In the genomic region with DNA sequence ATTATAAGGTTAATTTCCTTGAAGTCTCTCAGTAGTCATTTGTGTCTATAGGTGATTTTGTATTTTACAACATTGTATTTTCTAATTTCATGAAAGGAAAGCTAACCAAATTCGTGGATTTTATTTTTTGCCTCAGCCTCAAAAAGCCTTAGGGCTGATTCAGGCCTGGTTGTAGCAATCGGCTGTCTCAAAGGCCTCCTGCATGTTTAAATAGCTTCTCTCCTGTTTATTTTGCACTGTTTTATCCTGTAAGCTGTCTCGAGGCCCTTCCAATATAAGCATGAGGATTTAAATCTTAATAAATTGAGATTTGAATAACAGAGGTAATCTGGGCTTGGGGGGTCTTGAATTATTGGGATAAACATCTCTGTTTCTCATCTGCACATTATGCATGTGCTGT, we compare ENCODE assay signal across 1 cellular context.
TF ChIP-seq lines count a peak whose summit lies in the region.

No MANE protein-coding gene starts in this region.

TF ChIP-seq in SK-N-SH treated with all-trans-retinoic acid at 6 μM for 48 hours, 23 proteins besides CTCF, POLR2A, EP300 and RAD21 (continued from another document):
- TF ChIP-seq, protein P1, sequence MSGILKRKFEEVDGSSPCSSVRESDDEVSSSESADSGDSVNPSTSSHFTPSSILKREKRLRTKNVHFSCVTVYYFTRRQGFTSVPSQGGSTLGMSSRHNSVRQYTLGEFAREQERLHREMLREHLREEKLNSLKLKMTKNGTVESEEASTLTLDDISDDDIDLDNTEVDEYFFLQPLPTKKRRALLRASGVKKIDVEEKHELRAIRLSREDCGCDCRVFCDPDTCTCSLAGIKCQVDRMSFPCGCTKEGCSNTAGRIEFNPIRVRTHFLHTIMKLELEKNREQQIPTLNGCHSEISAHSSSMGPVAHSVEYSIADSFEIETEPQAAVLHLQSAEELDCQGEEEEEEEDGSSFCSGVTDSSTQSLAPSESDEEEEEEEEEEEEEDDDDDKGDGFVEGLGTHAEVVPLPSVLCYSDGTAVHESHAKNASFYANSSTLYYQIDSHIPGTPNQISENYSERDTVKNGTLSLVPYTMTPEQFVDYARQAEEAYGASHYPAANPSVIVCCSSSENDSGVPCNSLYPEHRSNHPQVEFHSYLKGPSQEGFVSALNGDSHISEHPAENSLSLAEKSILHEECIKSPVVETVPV (CRISPR knock-in tag; IDR thresholded peaks at IDR 0.05): no peak
- TF ChIP-seq, protein P2, sequence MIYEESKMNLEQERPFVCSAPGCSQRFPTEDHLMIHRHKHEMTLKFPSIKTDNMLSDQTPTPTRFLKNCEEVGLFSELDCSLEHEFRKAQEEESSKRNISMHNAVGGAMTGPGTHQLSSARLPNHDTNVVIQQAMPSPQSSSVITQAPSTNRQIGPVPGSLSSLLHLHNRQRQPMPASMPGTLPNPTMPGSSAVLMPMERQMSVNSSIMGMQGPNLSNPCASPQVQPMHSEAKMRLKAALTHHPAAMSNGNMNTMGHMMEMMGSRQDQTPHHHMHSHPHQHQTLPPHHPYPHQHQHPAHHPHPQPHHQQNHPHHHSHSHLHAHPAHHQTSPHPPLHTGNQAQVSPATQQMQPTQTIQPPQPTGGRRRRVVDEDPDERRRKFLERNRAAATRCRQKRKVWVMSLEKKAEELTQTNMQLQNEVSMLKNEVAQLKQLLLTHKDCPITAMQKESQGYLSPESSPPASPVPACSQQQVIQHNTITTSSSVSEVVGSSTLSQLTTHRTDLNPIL (CRISPR knock-in tag; IDR thresholded peaks at IDR 0.05; ENCODE audit: low read depth): no peak
- TF ChIP-seq, protein P3, sequence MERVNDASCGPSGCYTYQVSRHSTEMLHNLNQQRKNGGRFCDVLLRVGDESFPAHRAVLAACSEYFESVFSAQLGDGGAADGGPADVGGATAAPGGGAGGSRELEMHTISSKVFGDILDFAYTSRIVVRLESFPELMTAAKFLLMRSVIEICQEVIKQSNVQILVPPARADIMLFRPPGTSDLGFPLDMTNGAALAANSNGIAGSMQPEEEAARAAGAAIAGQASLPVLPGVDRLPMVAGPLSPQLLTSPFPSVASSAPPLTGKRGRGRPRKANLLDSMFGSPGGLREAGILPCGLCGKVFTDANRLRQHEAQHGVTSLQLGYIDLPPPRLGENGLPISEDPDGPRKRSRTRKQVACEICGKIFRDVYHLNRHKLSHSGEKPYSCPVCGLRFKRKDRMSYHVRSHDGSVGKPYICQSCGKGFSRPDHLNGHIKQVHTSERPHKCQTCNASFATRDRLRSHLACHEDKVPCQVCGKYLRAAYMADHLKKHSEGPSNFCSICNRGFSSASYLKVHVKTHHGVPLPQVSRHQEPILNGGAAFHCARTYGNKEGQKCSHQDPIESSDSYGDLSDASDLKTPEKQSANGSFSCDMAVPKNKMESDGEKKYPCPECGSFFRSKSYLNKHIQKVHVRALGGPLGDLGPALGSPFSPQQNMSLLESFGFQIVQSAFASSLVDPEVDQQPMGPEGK (CRISPR knock-in tag; IDR thresholded peaks at IDR 0.05; ENCODE audit: borderline replicate concordance): no peak
